In genomic region chr21:45532826-45533730, GRCh38 we compare ENCODE assay signal across 12 cellular contexts. TPM values are rescaled to one million over a fixed set of nuclear protein-coding genes. Genes with fewer than 3 reads are reported as not detected.
A peak's percentile ranks its signal among the peaks of the same experiment; 100 is the strongest.
DNase-seq lines count a peak whose midpoint lies in the region.
"Had no signal": no experiment of that assay in that cellular context is flagged by ENCODE, and none has a peak within 500 bp of the region (broad histone marks: within the 10 kb centered on the region; RNA-seq: fewer than 3 reads in every experiment).

No MANE protein-coding gene starts in this region.

- WGBS in mesenchymal stem cell, result 85% methylated on average over 12 of the region's 12 CpGs

- H3K4me2 ChIP-seq in BLaER1 (peak overlapping the region; percentile 88), mesenchymal stem cell (ENCODE audit: low read length, poor library complexity, severe bottlenecking) (no peak overlapping the region)

- peaks cover 57% of the 10 kb centered on the region for H4K20me1 ChIP-seq in BLaER1

- H3K27ac ChIP-seq in BLaER1, result peak overlapping the region; percentile 78
- H3K27ac ChIP-seq in angular gyrus (ENCODE audit: low read depth, low read length), result peak overlapping the region; percentile 50
- no peak overlapping the region for H3K27ac ChIP-seq in mesenchymal stem cell (ENCODE audit: low read length, poor library complexity, severe bottlenecking)
- H3K27ac ChIP-seq: coronary artery, parathyroid adenoma had no signal

- H3K36me3 ChIP-seq in BLaER1 (peaks cover 88% of the 10 kb centered on the region), mesenchymal stem cell (ENCODE audit: control insufficient read depth in 1 of 2, insufficient read depth in 2 of 2, low read depth in 1 of 2, low read length in 2 of 2) (peaks cover 12 to 73% of the 10 kb centered on the region in 2 experiments)

- no peak overlapping the region for H3K18ac ChIP-seq in mesenchymal stem cell (ENCODE audit: low read depth in 1 of 2, low read length in 2 of 2)

- H2BK15ac ChIP-seq in mesenchymal stem cell (ENCODE audit: low read depth, poor library complexity, severe bottlenecking), result no peak overlapping the region

- H3K4me3 ChIP-seq in BLaER1 (no peak overlapping the region), mesenchymal stem cell (ENCODE audit: insufficient read depth in 1 of 2, low read depth in 1 of 2, low read length in 2 of 2) (no peak overlapping the region)
- H3K4me3 ChIP-seq: coronary artery had no signal

- no peak overlapping the region for H2BK120ac ChIP-seq in mesenchymal stem cell (ENCODE audit: low read depth, low read length)

- no peak overlapping the region for H3K4ac ChIP-seq in mesenchymal stem cell (ENCODE audit: low read depth in 1 of 2, low read length in 2 of 2)

- H3K14ac ChIP-seq in mesenchymal stem cell (ENCODE audit: low read length in 2 of 2), result no peak overlapping the region

- H3K4me1 ChIP-seq in BLaER1, result peaks cover 44% of the 10 kb centered on the region
- H3K4me1 ChIP-seq in mesenchymal stem cell (ENCODE audit: control insufficient read depth, insufficient read depth, low read depth, low read length), result peaks cover 18% of the 10 kb centered on the region
- H3K4me1 ChIP-seq: parathyroid adenoma had no signal

- no peak overlapping the region for H2BK5ac ChIP-seq in mesenchymal stem cell (ENCODE audit: low read depth, low read length, poor library complexity, severe bottlenecking)

- H2BK12ac ChIP-seq in mesenchymal stem cell (ENCODE audit: low read length in 2 of 2), result no peak overlapping the region

- peak overlapping the region; percentile 60 for H3K9ac ChIP-seq in BLaER1
- H3K9ac ChIP-seq in mesenchymal stem cell (ENCODE audit: low read length), result no peak overlapping the region
- H3K9ac ChIP-seq: parathyroid adenoma had no signal

- peak overlapping the region; percentile 41 for H4K91ac ChIP-seq in mesenchymal stem cell (ENCODE audit: low read length)

- H3K9me3 ChIP-seq in BLaER1, result peaks cover 11% of the 10 kb centered on the region; the same call in 1 of the 2 replicates
- H3K9me3 ChIP-seq in mesenchymal stem cell (ENCODE audit: control insufficient read depth, low read length), result no peaks in the 10 kb centered on the region

- peaks cover 14% of the 10 kb centered on the region for H3K79me1 ChIP-seq in mesenchymal stem cell (replicated peaks; ENCODE audit: low read length, poor library complexity, severe bottlenecking)

- no peak overlapping the region for H3K23ac ChIP-seq in mesenchymal stem cell (ENCODE audit: low read length in 2 of 2)

- DNase-seq in MV-4-11 (lab: John Stamatoyannopoulos, UW), result peak; percentile 40
- no peak for DNase-seq in mesenchymal stem cell
- no peak for DNase-seq in NCI-H2196 (lab: John Stamatoyannopoulos, UW; ENCODE audit: unreplicated experiment)
- no peak for DNase-seq in cerebellum (ENCODE audit: low spot score)
- no peak for DNase-seq in DMS53 (lab: John Stamatoyannopoulos, UW)
- no peak for DNase-seq in NCI-H2029 treated with DMSO at 0.1 percent for 48 hours (lab: John Stamatoyannopoulos, UW)
- DNase-seq: activated CD4-positive, alpha-beta T cell treated with anti-CD3 and anti-CD28 coated beads for 48 hours; DMS 273 treated with DMSO at 0.1 percent for 48 hours had no signal

- H2AFZ ChIP-seq in mesenchymal stem cell (ENCODE audit: low read depth, low read length), result no peak overlapping the region
- H2AFZ ChIP-seq: parathyroid adenoma had no signal

- H4K8ac ChIP-seq in mesenchymal stem cell (ENCODE audit: low read length), result no peak overlapping the region

- H3K27me3 ChIP-seq in BLaER1, result no peaks in the 10 kb centered on the region
- H3K27me3 ChIP-seq in mesenchymal stem cell (ENCODE audit: control insufficient read depth in 1 of 2, insufficient read depth in 1 of 2, low read length in 2 of 2), result no peaks in the 10 kb centered on the region

- H2AK5ac ChIP-seq in mesenchymal stem cell (ENCODE audit: low read length, severe bottlenecking), result no peak overlapping the region

RNA-seq across cellular contexts. Expression of gene SLC19A1, which starts 9.2 kb away (rescaled TPM):
- polyA plus RNA-seq in mesenchymal stem cell (2013, experiment 1 of 2), result 7.5 TPM
- 6.8 TPM for polyA plus RNA-seq in mesenchymal stem cell (2013, experiment 2 of 2)
- total RNA-seq in cerebellum, result 26.4 TPM
